Comparison of ENCODE assay signal across 1 cellular context in the genomic region with DNA sequence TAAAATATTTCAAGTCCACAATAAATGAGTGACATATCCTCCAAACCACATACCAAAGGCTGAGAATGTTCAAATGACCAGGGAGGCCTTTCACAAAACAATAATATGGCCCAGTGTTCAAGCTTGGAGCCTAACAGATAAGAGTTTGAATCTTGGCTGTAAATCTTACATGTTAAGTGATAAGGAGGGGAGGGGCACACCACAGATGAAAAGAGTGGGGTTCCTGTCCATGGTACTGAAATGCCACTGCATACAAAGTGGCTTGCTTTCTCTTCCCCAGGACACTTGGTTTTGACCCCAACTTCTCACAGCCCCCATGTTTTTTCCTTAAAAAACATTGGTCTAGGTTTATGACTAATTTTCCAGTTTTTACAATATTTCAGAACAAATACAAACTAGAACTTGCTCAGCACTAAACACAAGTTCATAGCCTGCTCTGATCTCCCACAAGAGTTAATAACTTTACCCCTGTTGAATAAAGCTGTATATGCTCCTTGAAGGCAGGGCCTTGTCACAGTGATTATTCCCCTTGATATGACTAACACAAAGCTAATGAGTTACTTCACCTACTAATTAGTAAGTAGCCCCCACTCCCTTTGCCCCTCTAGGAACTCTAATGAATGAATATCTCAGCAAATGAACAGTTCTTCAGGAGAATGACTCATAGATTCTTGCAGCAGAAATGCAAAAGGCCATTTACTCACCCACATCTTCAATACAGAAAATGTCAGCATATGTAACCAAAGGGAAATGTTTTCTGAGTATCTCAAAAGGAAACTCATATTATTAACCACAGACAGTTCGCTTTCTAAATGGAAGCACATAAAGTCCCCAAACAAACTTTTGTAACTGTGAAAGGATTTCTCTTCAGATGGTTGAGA.
TF ChIP-seq lines count a peak whose summit lies in the region.

No MANE protein-coding gene starts in this region.

TF ChIP-seq in Ishikawa, 13 proteins besides CTCF, POLR2A, EP300 and RAD21:
- TF ChIP-seq, protein P1, sequence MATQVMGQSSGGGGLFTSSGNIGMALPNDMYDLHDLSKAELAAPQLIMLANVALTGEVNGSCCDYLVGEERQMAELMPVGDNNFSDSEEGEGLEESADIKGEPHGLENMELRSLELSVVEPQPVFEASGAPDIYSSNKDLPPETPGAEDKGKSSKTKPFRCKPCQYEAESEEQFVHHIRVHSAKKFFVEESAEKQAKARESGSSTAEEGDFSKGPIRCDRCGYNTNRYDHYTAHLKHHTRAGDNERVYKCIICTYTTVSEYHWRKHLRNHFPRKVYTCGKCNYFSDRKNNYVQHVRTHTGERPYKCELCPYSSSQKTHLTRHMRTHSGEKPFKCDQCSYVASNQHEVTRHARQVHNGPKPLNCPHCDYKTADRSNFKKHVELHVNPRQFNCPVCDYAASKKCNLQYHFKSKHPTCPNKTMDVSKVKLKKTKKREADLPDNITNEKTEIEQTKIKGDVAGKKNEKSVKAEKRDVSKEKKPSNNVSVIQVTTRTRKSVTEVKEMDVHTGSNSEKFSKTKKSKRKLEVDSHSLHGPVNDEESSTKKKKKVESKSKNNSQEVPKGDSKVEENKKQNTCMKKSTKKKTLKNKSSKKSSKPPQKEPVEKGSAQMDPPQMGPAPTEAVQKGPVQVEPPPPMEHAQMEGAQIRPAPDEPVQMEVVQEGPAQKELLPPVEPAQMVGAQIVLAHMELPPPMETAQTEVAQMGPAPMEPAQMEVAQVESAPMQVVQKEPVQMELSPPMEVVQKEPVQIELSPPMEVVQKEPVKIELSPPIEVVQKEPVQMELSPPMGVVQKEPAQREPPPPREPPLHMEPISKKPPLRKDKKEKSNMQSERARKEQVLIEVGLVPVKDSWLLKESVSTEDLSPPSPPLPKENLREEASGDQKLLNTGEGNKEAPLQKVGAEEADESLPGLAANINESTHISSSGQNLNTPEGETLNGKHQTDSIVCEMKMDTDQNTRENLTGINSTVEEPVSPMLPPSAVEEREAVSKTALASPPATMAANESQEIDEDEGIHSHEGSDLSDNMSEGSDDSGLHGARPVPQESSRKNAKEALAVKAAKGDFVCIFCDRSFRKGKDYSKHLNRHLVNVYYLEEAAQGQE (IDR thresholded peaks at IDR 0.05; ENCODE audit: low read depth) = peak; percentile 89
- TF ChIP-seq TCF12 (IDR thresholded peaks at IDR 0.05; ENCODE audit: low read depth) = no peak
- TF ChIP-seq FOXM1 (IDR thresholded peaks at IDR 0.05; ENCODE audit: borderline replicate concordance, low read depth) = no peak
